In genomic region chr12:71159260-71159659, GRCh38 we compare ENCODE assay signal across 12 cellular contexts. TPM values are rescaled to one million over a fixed set of nuclear protein-coding genes. Genes with fewer than 3 reads are reported as not detected.
A peak's percentile ranks its signal among the peaks of the same experiment; 100 is the strongest.
DNase-seq lines count a peak whose midpoint lies in the region; ATAC-seq and TF ChIP-seq lines count a peak whose summit lies in the region.
"Had no signal": no experiment of that assay in that cellular context is flagged by ENCODE, and none has a peak within 500 bp of the region (broad histone marks: within the 10 kb centered on the region; RNA-seq: fewer than 3 reads in every experiment).

No MANE protein-coding gene starts in this region.

- peak overlapping the region; percentile 59; the same call in 1 of the 2 replicates for H3K27ac ChIP-seq in Panc1 (ENCODE audit: low read length)
- H3K27ac ChIP-seq in right lobe of liver: no peak overlapping the region
- H3K27ac ChIP-seq in MM.1S (ENCODE audit: low read length): no peak overlapping the region

- no peak overlapping the region for H2AFZ ChIP-seq in MM.1S (ENCODE audit: low read length)

- POLR2A ChIA-PET in Panc1 (lab: Charles Lee): no interaction called here

- no peaks in the 10 kb centered on the region; the same call in 1 of the 2 replicates for H3K27me3 ChIP-seq in Panc1 (ENCODE audit: control insufficient read depth, insufficient read depth, low read length)
- H3K27me3 ChIP-seq in right lobe of liver: no peaks in the 10 kb centered on the region
- no peaks in the 10 kb centered on the region for H3K27me3 ChIP-seq in MM.1S (replicated peaks; ENCODE audit: insufficient read depth, low read length)

- intact Hi-C loops in Panc1 (cut with micrococcal nuclease; ENCODE audit: unreplicated experiment) (no loop called here), right lobe of liver (cut with DNase I) (no loop called here)
- intact Hi-C loops in activated CD4-positive, alpha-beta T cell treated with anti-CD3 and anti-CD28 coated beads, Interleukin-2, amount 10 ng/mL, durations not matched to agents 24 days and 14 days (cut with micrococcal nuclease): no loop called here

- no peak overlapping the region for H3K4me3 Mint-ChIP-seq in activated CD4-positive, alpha-beta T cell treated with anti-CD3 and anti-CD28 coated beads, Interleukin-2, amount 10 ng/mL, durations not matched to agents 24 days and 14 days
- H3K4me3 Mint-ChIP-seq: CD4-positive, alpha-beta T cell had no signal

- no peak overlapping the region for H3K9ac ChIP-seq in MM.1S (ENCODE audit: low read length)

- H3K27ac Mint-ChIP-seq in activated CD4-positive, alpha-beta T cell treated with anti-CD3 and anti-CD28 coated beads, Interleukin-2, amount 10 ng/mL, durations not matched to agents 24 days and 14 days: no peak overlapping the region
- H3K27ac Mint-ChIP-seq: CD4-positive, alpha-beta T cell had no signal

- H3K27me3 Mint-ChIP-seq in activated CD4-positive, alpha-beta T cell treated with anti-CD3 and anti-CD28 coated beads, Interleukin-2, amount 10 ng/mL, durations not matched to agents 24 days and 14 days: no peaks in the 10 kb centered on the region

- in situ Hi-C loops in Panc1 (cut with HindIII; ENCODE audit: low pct_unique_long_range_greater_than_20kb, low sequenced_read_pairs): no loop called here

- H3K9me3 Mint-ChIP-seq in activated CD4-positive, alpha-beta T cell treated with anti-CD3 and anti-CD28 coated beads, Interleukin-2, amount 10 ng/mL, durations not matched to agents 24 days and 14 days: no peaks in the 10 kb centered on the region
- H3K9me3 Mint-ChIP-seq: CD4-positive, alpha-beta T cell had no signal

- H3K9me2 ChIP-seq in MM.1S (replicated peaks; ENCODE audit: insufficient read depth, low read length): no peaks in the 10 kb centered on the region

- peaks cover 5% of the 10 kb centered on the region; the same call in 1 of the 2 replicates for H3K4me1 ChIP-seq in Panc1 (ENCODE audit: control insufficient read depth, insufficient read depth, low read length)
- peaks cover 0 to 45% (median 11%) of the 10 kb centered on the region in 4 donors for H3K4me1 ChIP-seq in right lobe of liver
- no peaks in the 10 kb centered on the region for H3K4me1 ChIP-seq in MM.1S (ENCODE audit: low read length)

- H3K36me3 Mint-ChIP-seq in activated CD4-positive, alpha-beta T cell treated with anti-CD3 and anti-CD28 coated beads, Interleukin-2, amount 10 ng/mL, durations not matched to agents 24 days and 14 days (ENCODE audit: low read depth): no peaks in the 10 kb centered on the region

- H3K4me1 Mint-ChIP-seq in activated CD4-positive, alpha-beta T cell treated with anti-CD3 and anti-CD28 coated beads, Interleukin-2, amount 10 ng/mL, durations not matched to agents 24 days and 14 days: no peaks in the 10 kb centered on the region

- no peaks in the 10 kb centered on the region for H4K20me1 ChIP-seq in MM.1S (ENCODE audit: insufficient read depth, low read length)

- no peak for ATAC-seq in Panc1
- peak in 3 of 4 donors; percentile 46 to 54 (median 46) for ATAC-seq in right lobe of liver
- ATAC-seq: K562 had no signal

- no peaks in the 10 kb centered on the region for H3K79me2 ChIP-seq in MM.1S (ENCODE audit: low read length)

- no peak overlapping the region for H3K4me2 ChIP-seq in MM.1S (ENCODE audit: low read depth, low read length)

- no peaks in the 10 kb centered on the region for H3F3A ChIP-seq in MM.1S (ENCODE audit: insufficient read depth, low read length)

- DNase-seq in NCI-H345 (lab: John Stamatoyannopoulos, UW) (peak; percentile 11), NCI-H345 treated with DMSO at 0.1 percent for 48 hours (lab: John Stamatoyannopoulos, UW; ENCODE audit: unreplicated experiment) (no peak), Panc1 (ENCODE audit: low read depth, low spot score) (no peak), right lobe of liver (no peak), cerebellum (ENCODE audit: low spot score) (no peak), globus pallidus (ENCODE audit: low spot score) (no peak), MM.1S (no peak)
- no peak for DNase-seq in activated CD4-positive, alpha-beta T cell treated with anti-CD3 and anti-CD28 coated beads, Interleukin-2, amount 10 ng/mL, durations not matched to agents 24 days and 14 days
- DNase-seq: CD4-positive, alpha-beta T cell; GOT3; Right ventricle myocardium superior had no signal

- TF ChIP-seq CTCF in Panc1 (IDR thresholded peaks at IDR 0.05): no peak
- no peak for TF ChIP-seq CTCF in right lobe of liver (IDR thresholded peaks at IDR 0.05)
- TF ChIP-seq CTCF in MM.1S (IDR thresholded peaks at IDR 0.05; ENCODE audit: low read length): no peak

- no peak overlapping the region for H3K4me3 ChIP-seq in Panc1 (ENCODE audit: low read depth in 2 of 2, low read length in 2 of 2)
- H3K4me3 ChIP-seq in right lobe of liver: no peak overlapping the region
- no peak overlapping the region for H3K4me3 ChIP-seq in MM.1S (ENCODE audit: low read length)
- H3K4me3 ChIP-seq: K562 had no signal

- no peak for TF ChIP-seq POLR2A in right lobe of liver (IDR thresholded peaks at IDR 0.05)

- H3K36me3 ChIP-seq in Panc1 (ENCODE audit: control insufficient read depth, insufficient read depth, low read length) (no peaks in the 10 kb centered on the region), right lobe of liver (no peaks in the 10 kb centered on the region), MM.1S (replicated peaks; ENCODE audit: insufficient read depth, low read length) (no peaks in the 10 kb centered on the region)

- H3K9me3 ChIP-seq in Panc1 (ENCODE audit: control insufficient read depth, insufficient read depth, low read depth, low read length): no peaks in the 10 kb centered on the region
- H3K9me3 ChIP-seq in right lobe of liver: no peaks in the 10 kb centered on the region
- no peaks in the 10 kb centered on the region for H3K9me3 ChIP-seq in MM.1S (replicated peaks; ENCODE audit: insufficient read depth, low read length)

- CTCF ChIA-PET in Panc1 (lab: Charles Lee): no interaction called here

- no TSS peak for BruUV-seq in Panc1 (replicated peaks; lab: Mats Ljungman, UMichigan)

RNA-seq across cellular contexts. Expression of gene TSPAN8, which starts 1.5 kb away (rescaled TPM):
- total RNA-seq in Panc1 (2021; ENCODE audit: unreplicated experiment) (4.2 TPM), right lobe of liver (10 to 100 TPM in 3 of 6 experiments, 1 to 10 TPM in 3; 2.0 to 12.6 (median 7.8) TPM), cerebellum (0.91 TPM)
- 2.0 TPM for polyA plus RNA-seq in Panc1 (2012; ENCODE audit: insufficient read length)
- not detected in 2 replicates for total RNA-seq in activated CD4-positive, alpha-beta T cell treated with anti-CD3 and anti-CD28 coated beads, Interleukin-2, amount 10 ng/mL, durations not matched to agents 24 days and 14 days
- total RNA-seq: CD4-positive, alpha-beta T cell; Right ventricle myocardium superior had no signal
